Comparison of ENCODE assay signal across 9 cellular contexts in the genomic region with DNA sequence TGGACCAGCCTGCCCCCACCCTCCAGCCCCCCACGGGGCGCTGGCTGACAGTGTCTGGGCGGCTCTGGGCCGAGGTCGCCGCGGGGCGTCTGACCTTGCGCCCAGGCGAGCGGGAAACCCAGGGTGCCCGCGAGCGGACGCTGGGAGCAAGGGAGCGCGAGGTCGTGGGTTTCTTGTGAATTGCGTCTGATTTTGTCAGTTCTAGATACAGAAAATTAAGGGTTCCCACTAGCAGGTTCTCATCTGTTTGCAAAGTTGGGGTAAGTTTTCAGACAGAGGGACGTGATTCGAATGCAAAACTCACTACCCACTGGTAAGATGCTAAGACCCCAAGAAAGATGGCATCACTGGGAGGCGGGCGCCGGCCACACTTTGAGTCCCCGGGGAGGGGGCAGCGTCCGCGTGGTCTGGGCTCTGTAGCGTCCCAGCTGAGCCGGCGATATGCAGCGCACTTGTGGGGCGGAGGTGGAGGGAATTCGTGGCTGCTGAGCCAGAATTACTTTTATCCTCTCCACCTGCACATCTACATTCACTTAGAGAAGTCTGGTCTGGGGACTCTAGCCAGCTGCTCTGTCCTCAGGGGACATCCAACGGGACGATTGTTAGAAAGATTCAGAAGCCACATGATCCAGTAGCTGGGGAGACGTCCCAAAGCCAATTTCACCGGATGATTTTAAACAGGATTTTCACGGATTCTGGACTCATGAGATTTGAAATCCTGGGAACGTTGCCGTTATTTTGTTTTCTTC. TPM values are rescaled to one million over a fixed set of nuclear protein-coding genes. Genes with fewer than 3 reads are reported as not detected.
DNase-seq lines count a peak whose midpoint lies in the region; ATAC-seq, FAIRE-seq and TF ChIP-seq lines count a peak whose summit lies in the region.
"Had no signal": no experiment of that assay in that cellular context is flagged by ENCODE, and none has a peak within 500 bp of the region (broad histone marks: within the 10 kb centered on the region; RNA-seq: fewer than 3 reads in every experiment).

No MANE protein-coding gene starts in this region.

- DNase-seq in activated naive CD4-positive, alpha-beta T cell (lab: John Stamatoyannopoulos, UW): no peak
- DNase-seq in T-cell (peak in 10 of 34 experiments; percentile 0 to 39 (median 2)), H1 (ENCODE audit: low read depth in 1 of 2, low spot score in 2 of 2) (peak in 1 of 2 experiments; percentile 65), mesothelial cell of epicardium (ENCODE audit: low spot score in 2 of 2, unreplicated experiment in 2 of 2) (peak in 1 of 2 experiments; percentile 40), tibial artery (no peak), Caco-2 (no peak)

- no peak overlapping the region for H3K4ac ChIP-seq in H1 (replicated peaks; ENCODE audit: insufficient read length, low read depth, low read length)

- no peak for TF ChIP-seq EP300 in H1 (IDR thresholded peaks at IDR 0.05; ENCODE audit: borderline replicate concordance in 1 of 2, low read depth in 2 of 2, low read length in 2 of 2)

- peak overlapping the region; percentile 35 for H3K18ac ChIP-seq in H1 (ENCODE audit: extremely low read depth, low read length)

- no peak overlapping the region for H2BK120ac ChIP-seq in H1 (replicated peaks; ENCODE audit: low read depth, low read length)

- ATAC-seq in HG03045 (IDR thresholded peaks at IDR 0.05; ENCODE audit: unreplicated experiment): peak; percentile 25
- ATAC-seq in T-cell (replicated peaks in 1 of 4): peak; percentile 18 to 36 (median 30)

- no peak overlapping the region for H3K14ac ChIP-seq in H1 (ENCODE audit: insufficient read length)

- no peaks in the 10 kb centered on the region for H3K9me3 ChIP-seq in H1 (ENCODE audit: insufficient read depth in 2 of 2, low read depth in 1 of 2, low read length in 1 of 2)
- no peaks in the 10 kb centered on the region for H3K9me3 ChIP-seq in tibial artery
- no peaks in the 10 kb centered on the region for H3K9me3 ChIP-seq in Caco-2

- no peak overlapping the region for H2BK15ac ChIP-seq in H1 (ENCODE audit: low read length)

- TF ChIP-seq CTCF in H1 (IDR thresholded peaks at IDR 0.05; ENCODE audit: control extremely low read depth in 1 of 3, insufficient read depth in 1 of 3, low read depth in 1 of 3, low read length in 3 of 3) (no peak), mesothelial cell of epicardium (IDR thresholded peaks at IDR 0.05; ENCODE audit: unreplicated experiment) (no peak), tibial artery (IDR thresholded peaks at IDR 0.05) (no peak), Caco-2 (IDR thresholded peaks at IDR 0.05; ENCODE audit: insufficient read depth in 1 of 2, low read depth in 1 of 2, low read length in 1 of 2, severe bottlenecking in 1 of 2, unreplicated experiment in 1 of 2) (no peak)

- BruUV-seq in Caco-2 (replicated peaks; lab: Mats Ljungman, UMichigan): no TSS peak

- H2BK12ac ChIP-seq in H1 (ENCODE audit: low read depth, low read length): peak overlapping the region; percentile 19; the same call in 1 of the 2 replicates

- no peaks in the 10 kb centered on the region for H3K79me2 ChIP-seq in H1 (ENCODE audit: control insufficient read depth in 1 of 2, insufficient read depth in 2 of 2, low read length in 2 of 2)

- intact Hi-C loops in tibial artery (cut with DNase I; ENCODE audit: low total_unique reads) (no loop called here), Caco-2 (cut with micrococcal nuclease; ENCODE audit: unreplicated experiment) (no loop called here)

- peak overlapping the region; percentile 6 to 62 (median 46); a peak in 6 of 7 replicates for H3K9ac ChIP-seq in H1 (replicated peaks in 1 of 4; ENCODE audit: extremely low read depth in 1 of 4, low read depth in 3 of 4, low read length in 3 of 4)

- H3K4me2 ChIP-seq in H1 (ENCODE audit: insufficient read depth in 1 of 2, low read depth in 2 of 2, low read length in 2 of 2): peak overlapping the region; percentile 69 to 88

- H3K4me1 ChIP-seq in H1 (replicated peaks in 1 of 4; ENCODE audit: control insufficient read depth in 3 of 4, insufficient read depth in 4 of 4, low read length in 3 of 4) (peaks cover 0 to 3% (median under 1%) of the 10 kb centered on the region in 4 experiments; a peak in 3 of 7 replicates), tibial artery (peaks cover 0 to 22% (median 9%) of the 10 kb centered on the region in 4 donors), Caco-2 (no peaks in the 10 kb centered on the region)

- peak overlapping the region; percentile 80 for H4K91ac ChIP-seq in H1 (replicated peaks; ENCODE audit: insufficient read length, low read length)

- H3K4me3 Mint-ChIP-seq in activated naive CD4-positive, alpha-beta T cell treated with anti-CD3 and anti-CD28 coated beads, Interleukin-2, amount 50 U/mL, for 24 hours: peak overlapping the region; percentile 79
- H3K4me3 Mint-ChIP-seq in T-cell (peak overlapping the region; percentile 64 to 87 (median 71)), mesothelial cell of epicardium (peak overlapping the region; percentile 60), Caco-2 (ENCODE audit: unreplicated experiment) (no peak overlapping the region)

- H3K27ac ChIP-seq in H1 (ENCODE audit: low read depth, low read length) (no peak overlapping the region), tibial artery (peak overlapping the region; percentile 51 to 65)

- CTCF ChIA-PET in T-cell (lab: Charles Lee) (interaction anchor here in 1 of 2 donors (2.0 kb wide), 1 partner anchor 32 kb away, joined by 7 read pairs; no protein-coding TSS in a partner anchor), H1 (lab: Charles Lee; ENCODE audit: partially characterized antibody) (interaction anchor here (1.1 kb wide), 1 partner anchor 32 kb away, joined by 3 read pairs; no protein-coding TSS in a partner anchor), Caco-2 (lab: Charles Lee) (no interaction called here)

- TF ChIP-seq RAD21 in H1 (IDR thresholded peaks at IDR 0.05 in 1 of 2, conservative IDR thresholded peaks at IDR 0.05 in 1 of 2; ENCODE audit: low read depth in 2 of 2, low read length in 2 of 2): no peak

- peak overlapping the region; percentile 22; the same call in 1 of the 2 replicates for H4K8ac ChIP-seq in H1 (ENCODE audit: extremely low read depth, insufficient read depth, low read length)

- peak overlapping the region; percentile 0 for H3K56ac ChIP-seq in H1 (replicated peaks; ENCODE audit: insufficient read length, low read depth, low read length)

- peaks cover 22% of the 10 kb centered on the region for H3K4me1 Mint-ChIP-seq in activated naive CD4-positive, alpha-beta T cell treated with anti-CD3 and anti-CD28 coated beads, Interleukin-2, amount 50 U/mL, for 24 hours
- H3K4me1 Mint-ChIP-seq in T-cell (peaks cover 19% of the 10 kb centered on the region in 3 donors), mesothelial cell of epicardium (peaks cover 17% of the 10 kb centered on the region), Caco-2 (ENCODE audit: low read depth, unreplicated experiment) (peaks cover 6% of the 10 kb centered on the region)

- no peak overlapping the region for H2BK20ac ChIP-seq in H1 (ENCODE audit: low read length)

- no peak overlapping the region for H3K23ac ChIP-seq in H1 (ENCODE audit: insufficient read length)

- no peaks in the 10 kb centered on the region for H3K36me3 Mint-ChIP-seq in activated naive CD4-positive, alpha-beta T cell treated with anti-CD3 and anti-CD28 coated beads, Interleukin-2, amount 50 U/mL, for 24 hours
- H3K36me3 Mint-ChIP-seq in T-cell: no peaks in the 10 kb centered on the region
- no peaks in the 10 kb centered on the region for H3K36me3 Mint-ChIP-seq in mesothelial cell of epicardium
- H3K36me3 Mint-ChIP-seq in Caco-2 (ENCODE audit: insufficient read depth, unreplicated experiment): no peaks in the 10 kb centered on the region

- H3K4me3 ChIP-seq in H1 (ENCODE audit: extremely low read depth in 1 of 4, insufficient read depth in 2 of 4, low read depth in 3 of 4, low read length in 4 of 4): peak overlapping the region; percentile 50 to 84 (median 76)
- peak overlapping the region; percentile 58 to 68 for H3K4me3 ChIP-seq in tibial artery
- no peak overlapping the region for H3K4me3 ChIP-seq in Caco-2 (ENCODE audit: low read depth, low read length)

- no peaks in the 10 kb centered on the region; the same call in 1 of the 2 replicates for H3K79me1 ChIP-seq in H1 (ENCODE audit: low read depth, low read length)

- POLR2A ChIA-PET in T-cell (lab: Charles Lee): no interaction called here
- POLR2A ChIA-PET in H1 (lab: Charles Lee; ENCODE audit: partially characterized antibody): interaction anchor here (0.6 kb wide), 1 partner anchor 218 kb away, joined by 3 read pairs; no protein-coding TSS in a partner anchor
- POLR2A ChIA-PET in Caco-2 (lab: Charles Lee): no interaction called here

- H4K5ac ChIP-seq in H1 (ENCODE audit: insufficient read length, low read depth, low read length): no peak overlapping the region

- 3% methylated on average over 41 of the region's 41 CpGs; no CpG with 5 or more reads in 1 of the 2 experiments for WGBS in H1 (ENCODE audit: extremely low coverage in 1 of 2, insufficient coverage in 1 of 2, insufficient read length in 1 of 2, insufficient replicate concordance in 2 of 2, low coverage in 1 of 2, low lambda C conversion rate in 2 of 2, missing lambda C conversion rate in 1 of 2), 2 experiments

- H2AFZ ChIP-seq in H1 (ENCODE audit: low read length): peak overlapping the region; percentile 97

- H4K20me1 ChIP-seq in H1 (replicated peaks in 1 of 2; ENCODE audit: control insufficient read depth in 1 of 2, insufficient read depth in 2 of 2, low read length in 2 of 2): no peaks in the 10 kb centered on the region

- H2BK5ac ChIP-seq in H1 (ENCODE audit: low read depth, low read length): no peak overlapping the region

- peaks cover 8% of the 10 kb centered on the region for H3K23me2 ChIP-seq in H1 (ENCODE audit: low read depth, low read length)

- FAIRE-seq in H1 (lab: Jason Lieb, UNC): no peak
- FAIRE-seq: endometrium had no signal

- 0 out of 3 replicates have a peak, but pooled peaks of 1 of the 2 experiments have one; percentile 33 for TF ChIP-seq POLR2A in H1 (IDR thresholded peaks at IDR 0.05; ENCODE audit: control extremely low read depth in 1 of 2, low read depth in 2 of 2, low read length in 2 of 2)

- no peaks in the 10 kb centered on the region for H3K9me3 Mint-ChIP-seq in activated naive CD4-positive, alpha-beta T cell treated with anti-CD3 and anti-CD28 coated beads, Interleukin-2, amount 50 U/mL, for 24 hours
- H3K9me3 Mint-ChIP-seq in T-cell: no peaks in the 10 kb centered on the region
- H3K9me3 Mint-ChIP-seq in mesothelial cell of epicardium: no peaks in the 10 kb centered on the region
- H3K9me3 Mint-ChIP-seq in Caco-2 (ENCODE audit: unreplicated experiment): no peaks in the 10 kb centered on the region

- H3K27me3 Mint-ChIP-seq in activated naive CD4-positive, alpha-beta T cell treated with anti-CD3 and anti-CD28 coated beads, Interleukin-2, amount 50 U/mL, for 24 hours: peaks cover 30% of the 10 kb centered on the region
- H3K27me3 Mint-ChIP-seq in T-cell: peaks cover 31 to 38% of the 10 kb centered on the region in 2 donors
- peaks cover 69% of the 10 kb centered on the region for H3K27me3 Mint-ChIP-seq in mesothelial cell of epicardium (ENCODE audit: low read depth)
- peaks cover 24% of the 10 kb centered on the region for H3K27me3 Mint-ChIP-seq in Caco-2 (ENCODE audit: insufficient read depth, unreplicated experiment)

- H3K36me3 ChIP-seq in H1 (ENCODE audit: control insufficient read depth in 2 of 4, insufficient read depth in 4 of 4, low read length in 3 of 4): no peaks in the 10 kb centered on the region; a peak in 1 of 8 replicates
- no peaks in the 10 kb centered on the region for H3K36me3 ChIP-seq in tibial artery
- no peaks in the 10 kb centered on the region for H3K36me3 ChIP-seq in Caco-2 (ENCODE audit: control insufficient read depth, insufficient read depth, low read length)

- H3K27ac Mint-ChIP-seq in activated naive CD4-positive, alpha-beta T cell treated with anti-CD3 and anti-CD28 coated beads, Interleukin-2, amount 50 U/mL, for 24 hours: no peak overlapping the region
- no peak overlapping the region for H3K27ac Mint-ChIP-seq in T-cell
- H3K27ac Mint-ChIP-seq in mesothelial cell of epicardium: no peak overlapping the region
- H3K27ac Mint-ChIP-seq in Caco-2 (ENCODE audit: unreplicated experiment): no peak overlapping the region

- peaks cover 0 to 5% (median 2%) of the 10 kb centered on the region in 4 experiments; a peak in 3 of 7 replicates for H3K27me3 ChIP-seq in H1 (replicated peaks in 1 of 4; ENCODE audit: control insufficient read depth in 3 of 4, extremely low read depth in 1 of 4, insufficient read depth in 3 of 4, low read length in 3 of 4)
- no peaks in the 10 kb centered on the region for H3K27me3 ChIP-seq in tibial artery
- H3K27me3 ChIP-seq in Caco-2 (replicated peaks; ENCODE audit: control insufficient read depth, insufficient read depth, low read length): no peaks in the 10 kb centered on the region; the same call in 1 of the 2 replicates

- no peak overlapping the region for H2AK5ac ChIP-seq in H1 (ENCODE audit: low read depth, low read length)

RNA-seq across cellular contexts. Expression of a gene that starts 1.0 kb away (rescaled TPM):
- total RNA-seq in T-cell (under 1 TPM in 2 of 5 donors, not detected in 3; 0.43 to 0.99 TPM), mesothelial cell of epicardium (4.1 to 4.8 TPM (median 4.2 TPM) in 3 replicates), Caco-2 (2022) (0.20 TPM in 1 of 2 replicates, not detected in the other)
- total RNA-seq in H1 (2021; fragmentation: NEBNext Ultra II Directional; extraction: Animal tissue kit (Norgen Biotek cat#: 25700)): 7.0 and 9.5 TPM in 2 replicates
- 3.0 and 4.9 TPM in 2 replicates for polyA plus RNA-seq in H1 (2011; rRNA removed)
- 4.0 TPM for polyA plus RNA-seq in H1 (2011; cell fraction: cytosol; rRNA removed)
- polyA plus RNA-seq in H1 (2011; cell fraction: nucleus; rRNA removed): 3.6 TPM
- 4.9 to 7.7 TPM (median 6.0 TPM) in 4 replicates for polyA plus RNA-seq in H1 (2012, experiment 1 of 2)
- polyA plus RNA-seq in H1 (2012, experiment 2 of 2): 3.6 TPM
- polyA plus RNA-seq in H1 (2013, experiment 1 of 2): 5.9 TPM
- 7.5 TPM for polyA plus RNA-seq in H1 (2013, experiment 2 of 2)
- 3.4 and 3.8 TPM in 2 replicates for polyA minus RNA-seq in H1 (2011; rRNA and poly(A)+ RNA removed)
- polyA minus RNA-seq in H1 (2011; cell fraction: cytosol; rRNA and poly(A)+ RNA removed): 4.0 TPM
- 6.4 TPM for polyA minus RNA-seq in H1 (2011; cell fraction: nucleus; rRNA and poly(A)+ RNA removed)

RNA-seq across cellular contexts. Expression of a gene that starts 32.8 kb away (rescaled TPM):
- total RNA-seq in T-cell (10 to 100 TPM; 10.6 to 18.2 (median 14.8) TPM), mesothelial cell of epicardium (21.4 to 26.4 TPM (median 23.8 TPM) in 3 replicates), Caco-2 (2022) (37.3 and 39.8 TPM in 2 replicates)
- total RNA-seq in H1 (2021; fragmentation: NEBNext Ultra II Directional; extraction: Animal tissue kit (Norgen Biotek cat#: 25700)): 43.2 and 45.0 TPM in 2 replicates
- 11.1 and 20.3 TPM in 2 replicates for polyA plus RNA-seq in H1 (2011; rRNA removed)
- 28.1 TPM for polyA plus RNA-seq in H1 (2011; cell fraction: cytosol; rRNA removed)
- polyA plus RNA-seq in H1 (2011; cell fraction: nucleus; rRNA removed): 12.8 TPM
- polyA plus RNA-seq in H1 (2012, experiment 1 of 2): 38.8 to 58.6 TPM (median 41.5 TPM) in 4 replicates
- polyA plus RNA-seq in H1 (2012, experiment 2 of 2): 8.9 TPM
- 47.4 TPM for polyA plus RNA-seq in H1 (2013, experiment 1 of 2)
- 48.7 TPM for polyA plus RNA-seq in H1 (2013, experiment 2 of 2)
- polyA minus RNA-seq in H1 (2011; rRNA and poly(A)+ RNA removed): 14.9 and 16.7 TPM in 2 replicates
- 13.9 TPM for polyA minus RNA-seq in H1 (2011; cell fraction: cytosol; rRNA and poly(A)+ RNA removed)
- 8.9 TPM for polyA minus RNA-seq in H1 (2011; cell fraction: nucleus; rRNA and poly(A)+ RNA removed)
